In the genomic region with DNA sequence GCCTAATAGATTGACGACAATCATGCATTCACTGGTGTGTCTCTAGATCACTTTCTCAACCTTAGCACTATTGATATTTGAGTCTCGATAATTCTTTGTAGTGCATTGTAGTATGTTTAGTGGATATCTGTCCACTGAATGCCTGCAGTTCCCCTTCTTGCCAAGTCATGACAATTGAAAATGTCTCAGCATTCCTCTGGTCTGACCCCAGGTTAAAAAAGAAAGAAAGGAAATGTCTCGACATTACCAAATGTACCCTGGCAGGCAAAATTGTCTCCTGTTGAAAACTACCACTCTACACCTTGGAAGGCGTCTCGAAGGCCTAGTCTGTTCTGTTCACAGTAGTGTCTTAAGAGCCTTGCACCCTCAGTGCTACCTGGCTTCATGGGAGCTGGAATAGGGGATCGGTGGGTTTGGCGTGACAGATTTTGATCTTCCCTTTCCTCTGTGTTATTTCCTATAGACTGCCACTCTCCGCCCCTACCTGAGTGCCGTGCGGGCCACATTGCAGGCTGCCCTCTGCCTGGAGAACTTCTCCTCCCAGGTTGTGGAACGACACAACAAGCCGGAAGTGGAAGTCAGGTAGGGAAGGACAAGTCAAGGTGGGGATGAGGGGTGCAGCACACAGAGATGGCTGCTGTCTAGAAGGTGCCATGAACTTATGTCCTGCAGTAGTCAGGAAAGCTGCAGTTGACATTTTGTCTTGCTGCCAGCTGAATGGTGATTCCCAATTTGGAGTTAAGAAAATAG, we compare ENCODE assay signal across 1 cellular context.
TF ChIP-seq lines count a peak whose summit lies in the region.

No MANE protein-coding gene starts in this region.

TF ChIP-seq in K562, 482 proteins besides CTCF, POLR2A, EP300 and RAD21:
- no peak for TF ChIP-seq ZNF121 (CRISPR knock-in tag; conservative IDR thresholded peaks at IDR 0.05)
- TF ChIP-seq PML (IDR thresholded peaks at IDR 0.05; ENCODE audit: low read length): peak; percentile 18; the same call in 1 of the 2 replicates
- TF ChIP-seq POLR2AphosphoS5 (IDR thresholded peaks at IDR 0.05; ENCODE audit: control insufficient read depth, insufficient read depth, low read depth, low read length): peak; percentile 54; the same call in 1 of the 2 replicates
